In the genomic region with DNA sequence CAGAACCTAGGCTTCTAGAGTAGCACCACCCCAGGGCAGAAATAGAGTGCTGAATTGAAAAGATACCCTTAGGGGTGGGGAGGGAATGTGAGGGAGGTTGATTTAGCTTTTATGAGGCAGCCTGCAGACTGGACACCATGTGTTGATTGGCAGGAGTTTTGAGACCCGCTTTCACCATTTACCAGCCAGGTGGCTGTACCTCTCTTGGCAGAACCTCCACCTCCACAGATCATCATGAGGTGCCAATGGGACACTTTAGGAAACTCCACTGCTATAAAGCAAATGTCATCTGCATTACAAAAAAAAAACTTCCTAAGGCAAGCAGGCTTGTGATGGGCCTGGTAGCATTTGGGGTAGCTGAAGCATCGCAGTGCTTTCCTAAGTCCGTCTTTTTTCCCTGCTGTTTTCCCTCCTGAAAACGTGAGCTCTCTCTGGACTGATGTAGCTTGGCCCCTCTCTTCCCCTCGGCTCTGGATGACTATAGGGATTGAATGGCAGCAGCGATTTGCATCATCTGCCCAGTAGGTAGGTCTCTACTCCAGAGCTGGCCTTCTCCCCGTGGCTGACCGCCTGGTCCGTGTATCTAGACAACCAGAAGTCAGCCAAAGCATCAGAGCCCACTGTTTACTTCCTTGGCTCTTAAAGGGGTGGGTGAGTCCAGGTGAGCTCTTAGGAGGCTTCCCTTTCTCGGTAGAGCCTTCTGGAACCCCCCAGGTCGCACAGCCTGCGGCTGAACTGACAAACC, we compare ENCODE assay signal across 8 cellular contexts. TPM values are rescaled to one million over a fixed set of nuclear protein-coding genes. Genes with fewer than 3 reads are reported as not detected.
DNase-seq lines count a peak whose midpoint lies in the region; ATAC-seq and TF ChIP-seq lines count a peak whose summit lies in the region.

No MANE protein-coding gene starts in this region.

- H3K27me3 ChIP-seq in lower lobe of right lung (ENCODE audit: low read depth) (no peaks in the 10 kb centered on the region), transverse colon (no peaks in the 10 kb centered on the region), SJCRH30 (no peaks in the 10 kb centered on the region)

- peaks cover 13% of the 10 kb centered on the region for H3K36me3 Mint-ChIP-seq in activated naive CD4-positive, alpha-beta T cell treated with anti-CD3 and anti-CD28 coated beads, Interleukin-2, amount 10 ng/mL, durations not matched to agents 7 days and 5 days
- peaks cover 25% of the 10 kb centered on the region for H3K36me3 Mint-ChIP-seq in brain

- WGBS in transverse colon (ENCODE audit: low coverage in 1 of 2), 2 donors: 63 to 67% methylated on average over 5 to 12 of the region's 12 CpGs

- ATAC-seq in lower lobe of right lung: no peak
- no peak for ATAC-seq in GM21515 (IDR thresholded peaks at IDR 0.05; ENCODE audit: unreplicated experiment)

- H3K27ac ChIP-seq in lower lobe of right lung (peak overlapping the region; percentile 88), transverse colon (peak overlapping the region; percentile 89 to 97 (median 94)), SJCRH30 (no peak overlapping the region)

- H3K36me3 ChIP-seq in lower lobe of right lung: peaks cover 36% of the 10 kb centered on the region
- H3K36me3 ChIP-seq in transverse colon: peaks cover 0 to 8% (median 4%) of the 10 kb centered on the region in 4 donors
- no peaks in the 10 kb centered on the region for H3K36me3 ChIP-seq in SJCRH30

- no peak for DNase-seq in activated naive CD4-positive, alpha-beta T cell treated with anti-CD3 and anti-CD28 coated beads, Interleukin-2, amount 10 ng/mL, durations not matched to agents 7 days and 5 days
- DNase-seq in activated naive CD4-positive, alpha-beta T cell (lab: John Stamatoyannopoulos, UW): no peak
- DNase-seq in lower lobe of right lung (no peak), transverse colon (no peak), SJCRH30 (no peak)
- no peak for DNase-seq in stimulated activated CD4-positive, alpha-beta T cell treated with anti-CD3 and anti-CD28 coated beads, Interleukin-2, amount 100 ng/mL, for 24 hours

- no peaks in the 10 kb centered on the region for H3K27me3 Mint-ChIP-seq in activated naive CD4-positive, alpha-beta T cell treated with anti-CD3 and anti-CD28 coated beads, Interleukin-2, amount 10 ng/mL, durations not matched to agents 7 days and 5 days
- H3K27me3 Mint-ChIP-seq in brain: no peaks in the 10 kb centered on the region

- no peak for TF ChIP-seq EP300 in transverse colon (IDR thresholded peaks at IDR 0.05; ENCODE audit: low read depth)

- CTCF ChIA-PET in activated naive CD4-positive, alpha-beta T cell treated with anti-CD3 and anti-CD28 coated beads, Interleukin-2, amount 10 ng/mL, durations not matched to agents 7 days and 5 days (lab: Charles Lee): interaction anchor here (1.0 to 1.7 kb wide), 3 partner anchors 9 to 15 kb away, joined by 3 to 8 read pairs (median 4); no protein-coding TSS in a partner anchor

- H3K4me1 ChIP-seq in lower lobe of right lung: peaks cover 35% of the 10 kb centered on the region
- H3K4me1 ChIP-seq in transverse colon: peaks cover 0 to 20% (median 16%) of the 10 kb centered on the region in 4 donors
- peaks cover 19% of the 10 kb centered on the region for H3K4me1 ChIP-seq in SJCRH30

- intact Hi-C loops in lower lobe of right lung (cut with DNase I) (loop anchor here (10.0 kb wide), 1 partner anchor 72 kb away; a partner anchor contains a TSS), transverse colon (cut with DNase I; ENCODE audit: low total_unique reads) (no loop called here)

- H3K4me1 Mint-ChIP-seq in activated naive CD4-positive, alpha-beta T cell treated with anti-CD3 and anti-CD28 coated beads, Interleukin-2, amount 10 ng/mL, durations not matched to agents 7 days and 5 days: peaks cover 14% of the 10 kb centered on the region
- H3K4me1 Mint-ChIP-seq in brain: peaks cover 47% of the 10 kb centered on the region

- peak overlapping the region; percentile 84 for H3K4me3 Mint-ChIP-seq in activated naive CD4-positive, alpha-beta T cell treated with anti-CD3 and anti-CD28 coated beads, Interleukin-2, amount 10 ng/mL, durations not matched to agents 7 days and 5 days
- peak overlapping the region; percentile 74 to 85 (median 77) for H3K4me3 Mint-ChIP-seq in brain

- H3K4me3 ChIP-seq in lower lobe of right lung (peak overlapping the region; percentile 88), transverse colon (peak overlapping the region; percentile 73 to 87 (median 76)), SJCRH30 (no peak overlapping the region)

- TF ChIP-seq CTCF in brain (conservative IDR thresholded peaks at IDR 0.05): no peak
- TF ChIP-seq CTCF in lower lobe of right lung (IDR thresholded peaks at IDR 0.05): no peak
- no peak for TF ChIP-seq CTCF in transverse colon (IDR thresholded peaks at IDR 0.05)

- in situ Hi-C loops in transverse colon (cut with MboI; ENCODE audit: low pct_ligation_motif_present in 1 of 4, low pct_unique_long_range_greater_than_20kb in 1 of 4, low sequenced_read_pairs in 3 of 4): loop anchor here in 2 of 4 donors (10.0 to 25.0 kb wide), 2 partner anchors 72 to 350 kb away; a partner anchor contains a TSS

- no peak for TF ChIP-seq POLR2A in transverse colon (IDR thresholded peaks at IDR 0.05)

- H3K27ac Mint-ChIP-seq in activated naive CD4-positive, alpha-beta T cell treated with anti-CD3 and anti-CD28 coated beads, Interleukin-2, amount 10 ng/mL, durations not matched to agents 7 days and 5 days: peak overlapping the region; percentile 72
- H3K27ac Mint-ChIP-seq in brain: peak overlapping the region; percentile 28 to 91 (median 70)

- H3K9me3 ChIP-seq in lower lobe of right lung (no peaks in the 10 kb centered on the region), transverse colon (no peaks in the 10 kb centered on the region), SJCRH30 (replicated peaks) (no peaks in the 10 kb centered on the region)

- no peaks in the 10 kb centered on the region for H3K9me3 Mint-ChIP-seq in activated naive CD4-positive, alpha-beta T cell treated with anti-CD3 and anti-CD28 coated beads, Interleukin-2, amount 10 ng/mL, durations not matched to agents 7 days and 5 days
- peaks cover 0 to 4% (median 0%) of the 10 kb centered on the region in 5 experiments for H3K9me3 Mint-ChIP-seq in brain

RNA-seq across cellular contexts. Expression of a gene that starts 1.3 kb away (rescaled TPM):
- 94.6 TPM for polyA plus RNA-seq in brain (ENCODE audit: insufficient read depth, low read depth, low replicate concordance)
- total RNA-seq in lower lobe of right lung (118 TPM), transverse colon (10 to 100 TPM; 21.7 to 69.6 (median 44.8) TPM)
- total RNA-seq in SJCRH30 (2014; rRNA removed; shearing (Covaris generic)): 25.5 TPM in 2 replicates
